Comparison of ENCODE assay signal across 16 cellular contexts in the genomic region with DNA sequence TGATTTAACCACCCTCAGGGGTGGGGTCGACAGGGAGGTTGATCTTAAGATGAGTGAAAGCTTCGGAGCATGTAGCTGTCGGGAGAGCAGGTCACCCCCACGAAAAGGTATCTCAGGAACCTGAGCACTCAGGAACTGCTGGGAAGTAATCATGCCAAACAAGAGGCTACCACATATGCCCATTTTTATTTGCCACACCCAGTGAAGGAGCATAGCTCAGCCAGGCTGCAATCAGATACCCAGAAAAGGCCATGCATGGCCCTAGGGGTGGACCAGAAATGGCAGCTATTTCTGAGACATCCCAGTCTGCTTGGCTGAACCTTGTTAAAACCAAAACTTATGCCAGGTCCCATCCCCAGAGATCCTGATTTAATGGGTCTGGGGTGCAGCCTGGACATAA.
DNase-seq lines count a peak whose midpoint lies in the region; ATAC-seq and TF ChIP-seq lines count a peak whose summit lies in the region.
"Had no signal": no experiment of that assay in that cellular context is flagged by ENCODE, and none has a peak within 500 bp of the region (broad histone marks: within the 10 kb centered on the region; RNA-seq: fewer than 3 reads in every experiment).

No MANE protein-coding gene starts in this region.

- H3K27me3 Mint-ChIP-seq in nephron (ENCODE audit: low read depth): no peaks in the 10 kb centered on the region

- peak; percentile 63 for ATAC-seq in left lung
- ATAC-seq: A549; CD8-positive, alpha-beta T cell; HepG2 had no signal

- H3K9me3 Mint-ChIP-seq in nephron: no peaks in the 10 kb centered on the region
- H3K9me3 Mint-ChIP-seq: CD8-positive, alpha-beta T cell had no signal

- H3K36me3 Mint-ChIP-seq in nephron (ENCODE audit: low read depth): peaks cover 19% of the 10 kb centered on the region
- H3K36me3 Mint-ChIP-seq: CD14-positive monocyte; CD8-positive, alpha-beta T cell had no signal

- H3K4me1 ChIP-seq in left lung (peaks cover 3 to 11% of the 10 kb centered on the region in 2 donors), suprapubic skin (no peaks in the 10 kb centered on the region), stomach (peaks cover 0 to 6% (median 0%) of the 10 kb centered on the region in 4 donors)
- H3K4me1 ChIP-seq: A549, HAP-1 had no signal

- TF ChIP-seq CTCF in left lung (IDR thresholded peaks at IDR 0.05) (no peak), nephron (IDR thresholded peaks at IDR 0.05; ENCODE audit: unreplicated experiment in 3 of 3) (no peak), suprapubic skin (IDR thresholded peaks at IDR 0.05) (no peak), stomach (IDR thresholded peaks at IDR 0.05) (no peak)

- no peak for TF ChIP-seq EP300 in suprapubic skin (IDR thresholded peaks at IDR 0.05)
- no peak for TF ChIP-seq EP300 in stomach (IDR thresholded peaks at IDR 0.05)

- no peaks in the 10 kb centered on the region for H3K9me3 ChIP-seq in left lung
- H3K9me3 ChIP-seq in suprapubic skin: no peaks in the 10 kb centered on the region
- no peaks in the 10 kb centered on the region for H3K9me3 ChIP-seq in stomach
- H3K9me3 ChIP-seq: HAP-1 had no signal

- WGBS in suprapubic skin: 69% methylated on average over 4 of the region's 4 CpGs
- 74 to 81% (median 79%) methylated on average over 4 of the region's 4 CpGs for WGBS in stomach, 5 donors

- DNase-seq in left lung: no peak
- DNase-seq in suprapubic skin (ENCODE audit: low spot score in 2 of 2): no peak
- no peak for DNase-seq in NCI-H446 treated with DMSO at 0.1 percent for 48 hours (lab: John Stamatoyannopoulos, UW)
- no peak for DNase-seq in iPS-NIHi11 (ENCODE audit: low spot score)
- no peak for DNase-seq in stomach
- no peak for DNase-seq in cortex of kidney (lab: John Stamatoyannopoulos, UW)
- DNase-seq: CD8-positive, alpha-beta T cell; COR-L47; DMS153; DMS79 treated with DMSO at 0.1 percent for 48 hours; EL had no signal

- H3K36me3 ChIP-seq in left lung (no peaks in the 10 kb centered on the region), suprapubic skin (no peaks in the 10 kb centered on the region), stomach (no peaks in the 10 kb centered on the region)
- H3K36me3 ChIP-seq: HAP-1 had no signal

- H3K4me3 ChIP-seq in left lung (no peak overlapping the region), suprapubic skin (no peak overlapping the region), stomach (no peak overlapping the region)
- H3K4me3 ChIP-seq: A549, HAP-1 had no signal

- peak overlapping the region in 2 of 3 experiments; percentile 20 to 77 for H3K27ac Mint-ChIP-seq in nephron
- H3K27ac Mint-ChIP-seq: CD14-positive monocyte; CD8-positive, alpha-beta T cell had no signal

- no peak overlapping the region for H3K4me3 Mint-ChIP-seq in nephron
- H3K4me3 Mint-ChIP-seq: CD14-positive monocyte; CD8-positive, alpha-beta T cell had no signal

- peaks cover 16% of the 10 kb centered on the region for H3K4me1 Mint-ChIP-seq in nephron
- H3K4me1 Mint-ChIP-seq: CD14-positive monocyte had no signal

- H3K27ac ChIP-seq in left lung: no peak overlapping the region
- peak overlapping the region; percentile 69 for H3K27ac ChIP-seq in suprapubic skin
- H3K27ac ChIP-seq in stomach: no peak overlapping the region
- H3K27ac ChIP-seq: A549 had no signal

- intact Hi-C loops in left lung (cut with DNase I) (no loop called here), stomach (cut with DNase I; ENCODE audit: low total_unique reads) (no loop called here)

- TF ChIP-seq POLR2A in suprapubic skin (IDR thresholded peaks at IDR 0.05): no peak
- no peak for TF ChIP-seq POLR2A in stomach (IDR thresholded peaks at IDR 0.05)

- H3K27me3 ChIP-seq in left lung (no peaks in the 10 kb centered on the region), suprapubic skin (no peaks in the 10 kb centered on the region), stomach (no peaks in the 10 kb centered on the region)
